In the genomic region with DNA sequence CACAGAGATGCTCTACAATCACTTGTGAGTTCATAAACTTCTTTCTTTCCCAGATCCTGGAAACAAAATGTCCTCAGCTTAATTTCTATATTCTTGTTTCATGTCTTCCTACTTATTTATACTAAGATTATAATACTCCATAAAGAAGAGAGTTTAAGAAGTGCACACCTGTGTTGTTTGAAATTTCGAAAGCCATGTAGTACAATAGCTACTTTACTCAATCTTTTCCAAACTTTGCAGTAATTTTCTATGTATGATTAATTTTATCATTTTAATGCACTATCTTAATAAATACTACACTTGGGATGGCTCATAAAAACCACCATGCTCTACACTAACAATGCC, we compare ENCODE assay signal across 8 cellular contexts. TPM values are rescaled to one million over a fixed set of nuclear protein-coding genes. Genes with fewer than 3 reads are reported as not detected.
DNase-seq lines count a peak whose midpoint lies in the region; ATAC-seq and TF ChIP-seq lines count a peak whose summit lies in the region.

No MANE protein-coding gene starts in this region.

- peaks cover 2% of the 10 kb centered on the region for H3K36me3 ChIP-seq in kidney epithelial cell (ENCODE audit: control insufficient read depth, insufficient read depth, low read length)
- peaks cover 0 to 4% (median 2%) of the 10 kb centered on the region in 4 donors for H3K36me3 ChIP-seq in transverse colon

- ATAC-seq in HG03565 (IDR thresholded peaks at IDR 0.05; ENCODE audit: unreplicated experiment) (no peak), GM21529 (IDR thresholded peaks at IDR 0.05; ENCODE audit: unreplicated experiment) (no peak)

- H3K36me3 Mint-ChIP-seq in activated naive CD4-positive, alpha-beta T cell treated with anti-CD3 and anti-CD28 coated beads, Interleukin-2, amount 50 U/mL, for 24 hours, result peaks cover 1% of the 10 kb centered on the region
- H3K36me3 Mint-ChIP-seq in activated CD4-positive, alpha-beta memory T cell treated with anti-CD3 and anti-CD28 coated beads for 36 hours, result peaks cover 2% of the 10 kb centered on the region

- CTCF ChIA-PET in activated CD4-positive, alpha-beta memory T cell treated with anti-CD3 and anti-CD28 coated beads for 36 hours (lab: Charles Lee), result interaction anchor here (0.6 to 2.3 kb wide), 5 partner anchors 12 to 303 kb away, joined by 3 to 16 read pairs (median 3); no protein-coding TSS in a partner anchor

- TF ChIP-seq POLR2A in transverse colon (IDR thresholded peaks at IDR 0.05), result no peak

- peaks cover 10 to 19% (median 13%) of the 10 kb centered on the region in 4 donors for H3K4me1 ChIP-seq in transverse colon

- WGBS in transverse colon (ENCODE audit: low coverage in 1 of 2), 2 donors, result 92 to 100% methylated on average over 1 of the region's 1 CpG

- TF ChIP-seq CTCF in kidney epithelial cell (IDR thresholded peaks at IDR 0.05; ENCODE audit: insufficient read depth, low read length, poor library complexity, severe bottlenecking) (no peak), transverse colon (IDR thresholded peaks at IDR 0.05) (no peak)

- peaks cover 42% of the 10 kb centered on the region for H3K4me1 Mint-ChIP-seq in activated naive CD4-positive, alpha-beta T cell treated with anti-CD3 and anti-CD28 coated beads, Interleukin-2, amount 50 U/mL, for 24 hours
- peaks cover 24% of the 10 kb centered on the region for H3K4me1 Mint-ChIP-seq in activated CD4-positive, alpha-beta memory T cell treated with anti-CD3 and anti-CD28 coated beads for 36 hours (ENCODE audit: low read depth)

- no peak for DNase-seq in activated naive CD4-positive, alpha-beta T cell treated with Interleukin-2 at 50 U/mL for 16 hours
- DNase-seq in activated CD4-positive, alpha-beta memory T cell treated with anti-CD3 and anti-CD28 coated beads for 36 hours, result no peak
- DNase-seq in kidney epithelial cell (ENCODE audit: low read depth), result no peak
- no peak for DNase-seq in transverse colon
- DNase-seq in D341Med (ENCODE audit: low spot score), result no peak

- no peaks in the 10 kb centered on the region for H3K9me3 ChIP-seq in transverse colon

- peak overlapping the region; percentile 94 for H3K4me3 ChIP-seq in kidney epithelial cell (ENCODE audit: low read depth, low read length)
- peak overlapping the region in 3 of 4 donors; percentile 49 to 61 (median 55) for H3K4me3 ChIP-seq in transverse colon

- H3K27me3 ChIP-seq in kidney epithelial cell (ENCODE audit: control insufficient read depth, insufficient read depth, low read length) (no peaks in the 10 kb centered on the region), transverse colon (no peaks in the 10 kb centered on the region)

- peak overlapping the region; percentile 94 for H3K27ac Mint-ChIP-seq in activated naive CD4-positive, alpha-beta T cell treated with anti-CD3 and anti-CD28 coated beads, Interleukin-2, amount 50 U/mL, for 24 hours
- peak overlapping the region; percentile 80 for H3K27ac Mint-ChIP-seq in activated CD4-positive, alpha-beta memory T cell treated with anti-CD3 and anti-CD28 coated beads for 36 hours

- intact Hi-C loops in activated CD4-positive, alpha-beta memory T cell treated with anti-CD3 and anti-CD28 coated beads for 36 hours (cut with micrococcal nuclease), result loop anchor here (2.0 kb wide), 1 partner anchor 21 kb away; no protein-coding TSS in a partner anchor
- intact Hi-C loops in transverse colon (cut with DNase I; ENCODE audit: low total_unique reads), result no loop called here

- no peak for TF ChIP-seq EP300 in transverse colon (IDR thresholded peaks at IDR 0.05; ENCODE audit: low read depth)

- POLR2A ChIA-PET in activated CD4-positive, alpha-beta memory T cell treated with anti-CD3 and anti-CD28 coated beads for 36 hours (lab: Charles Lee), result no interaction called here

- H3K4me3 Mint-ChIP-seq in activated naive CD4-positive, alpha-beta T cell treated with anti-CD3 and anti-CD28 coated beads, Interleukin-2, amount 50 U/mL, for 24 hours, result peak overlapping the region; percentile 95
- peak overlapping the region; percentile 89 for H3K4me3 Mint-ChIP-seq in activated CD4-positive, alpha-beta memory T cell treated with anti-CD3 and anti-CD28 coated beads for 36 hours

- in situ Hi-C loops in transverse colon (cut with MboI; ENCODE audit: low pct_ligation_motif_present in 1 of 4, low pct_unique_long_range_greater_than_20kb in 1 of 4, low sequenced_read_pairs in 3 of 4), result no loop called here

- H3K9me3 Mint-ChIP-seq in activated naive CD4-positive, alpha-beta T cell treated with anti-CD3 and anti-CD28 coated beads, Interleukin-2, amount 50 U/mL, for 24 hours, result no peaks in the 10 kb centered on the region
- no peaks in the 10 kb centered on the region for H3K9me3 Mint-ChIP-seq in activated CD4-positive, alpha-beta memory T cell treated with anti-CD3 and anti-CD28 coated beads for 36 hours

- H3K27ac ChIP-seq in transverse colon, result no peak overlapping the region

- H3K27me3 Mint-ChIP-seq in activated naive CD4-positive, alpha-beta T cell treated with anti-CD3 and anti-CD28 coated beads, Interleukin-2, amount 50 U/mL, for 24 hours, result no peaks in the 10 kb centered on the region
- no peaks in the 10 kb centered on the region for H3K27me3 Mint-ChIP-seq in activated CD4-positive, alpha-beta memory T cell treated with anti-CD3 and anti-CD28 coated beads for 36 hours

RNA-seq across cellular contexts. Expression of a gene that starts 0.3 kb away (rescaled TPM):
- 10 to 100 TPM; 19.0 to 22.7 TPM for total RNA-seq in activated CD4-positive, alpha-beta memory T cell treated with anti-CD3 and anti-CD28 coated beads for 36 hours
- total RNA-seq in kidney epithelial cell (10.9 and 13.3 TPM in 2 replicates), transverse colon (10 to 100 TPM in 2 of 4 donors, 1 to 10 TPM in 2; 5.6 to 14.9 (median 9.7) TPM)

RNA-seq across cellular contexts. Expression of a gene that starts 27.0 kb away (rescaled TPM):
- total RNA-seq in activated CD4-positive, alpha-beta memory T cell treated with anti-CD3 and anti-CD28 coated beads for 36 hours, result 10 to 100 TPM; 70.2 to 77.4 TPM
- total RNA-seq in kidney epithelial cell (236 and 246 TPM in 2 replicates), transverse colon (10 to 100 TPM; 11.9 to 38.3 (median 23.9) TPM)

RNA-seq across cellular contexts. Expression of a gene that starts 37.4 kb away (rescaled TPM):
- total RNA-seq in activated CD4-positive, alpha-beta memory T cell treated with anti-CD3 and anti-CD28 coated beads for 36 hours, result 10 to 100 TPM; 46.3 to 47.3 TPM
- total RNA-seq in kidney epithelial cell (16.2 and 22.2 TPM in 2 replicates), transverse colon (10 to 100 TPM in 2 of 4 donors, 1 to 10 TPM in 2; 4.4 to 96.5 (median 9.1) TPM)
